Comparison of ENCODE assay signal across 1 cellular context in the genomic region with DNA sequence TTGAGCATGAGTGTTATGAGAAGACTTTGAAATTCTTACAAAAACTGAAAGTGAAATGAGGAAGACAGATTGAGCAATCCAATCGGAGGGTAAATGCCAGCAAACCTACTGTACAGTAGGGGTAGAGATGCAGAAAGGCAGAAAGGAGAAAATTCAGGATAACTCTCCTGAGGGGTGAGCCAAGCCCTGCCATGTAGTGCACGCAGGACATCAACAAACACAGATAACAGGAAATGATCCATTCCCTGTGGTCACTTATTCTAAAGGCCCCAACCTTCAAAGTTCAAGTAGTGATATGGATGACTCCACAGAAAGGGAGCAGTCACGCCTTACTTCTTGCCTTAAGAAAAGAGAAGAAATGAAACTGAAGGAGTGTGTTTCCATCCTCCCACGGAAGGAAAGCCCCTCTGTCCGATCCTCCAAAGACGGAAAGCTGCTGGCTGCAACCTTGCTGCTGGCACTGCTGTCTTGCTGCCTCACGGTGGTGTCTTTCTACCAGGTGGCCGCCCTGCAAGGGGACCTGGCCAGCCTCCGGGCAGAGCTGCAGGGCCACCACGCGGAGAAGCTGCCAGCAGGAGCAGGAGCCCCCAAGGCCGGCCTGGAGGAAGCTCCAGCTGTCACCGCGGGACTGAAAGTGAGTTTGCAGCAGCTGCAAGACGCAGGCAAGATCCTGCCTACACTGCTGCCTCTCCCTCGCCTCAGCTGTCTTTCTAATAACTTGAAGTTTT.
TF ChIP-seq lines count a peak whose summit lies in the region.

A gene with protein sequence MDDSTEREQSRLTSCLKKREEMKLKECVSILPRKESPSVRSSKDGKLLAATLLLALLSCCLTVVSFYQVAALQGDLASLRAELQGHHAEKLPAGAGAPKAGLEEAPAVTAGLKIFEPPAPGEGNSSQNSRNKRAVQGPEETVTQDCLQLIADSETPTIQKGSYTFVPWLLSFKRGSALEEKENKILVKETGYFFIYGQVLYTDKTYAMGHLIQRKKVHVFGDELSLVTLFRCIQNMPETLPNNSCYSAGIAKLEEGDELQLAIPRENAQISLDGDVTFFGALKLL (plus strand): TSS at position 118 of the 728 bp plus-strand sequence. CDS start 178 bp downstream, at position 296.

TF ChIP-seq in HepG2, 621 proteins besides CTCF, POLR2A, EP300 and RAD21 (continued from another document):
- TF ChIP-seq CEBPB (IDR thresholded peaks at IDR 0.05; ENCODE audit: borderline replicate concordance, low read depth, low read length), result peak; percentile 59; the same call in 1 of the 2 replicates
- TF ChIP-seq, protein P1, sequence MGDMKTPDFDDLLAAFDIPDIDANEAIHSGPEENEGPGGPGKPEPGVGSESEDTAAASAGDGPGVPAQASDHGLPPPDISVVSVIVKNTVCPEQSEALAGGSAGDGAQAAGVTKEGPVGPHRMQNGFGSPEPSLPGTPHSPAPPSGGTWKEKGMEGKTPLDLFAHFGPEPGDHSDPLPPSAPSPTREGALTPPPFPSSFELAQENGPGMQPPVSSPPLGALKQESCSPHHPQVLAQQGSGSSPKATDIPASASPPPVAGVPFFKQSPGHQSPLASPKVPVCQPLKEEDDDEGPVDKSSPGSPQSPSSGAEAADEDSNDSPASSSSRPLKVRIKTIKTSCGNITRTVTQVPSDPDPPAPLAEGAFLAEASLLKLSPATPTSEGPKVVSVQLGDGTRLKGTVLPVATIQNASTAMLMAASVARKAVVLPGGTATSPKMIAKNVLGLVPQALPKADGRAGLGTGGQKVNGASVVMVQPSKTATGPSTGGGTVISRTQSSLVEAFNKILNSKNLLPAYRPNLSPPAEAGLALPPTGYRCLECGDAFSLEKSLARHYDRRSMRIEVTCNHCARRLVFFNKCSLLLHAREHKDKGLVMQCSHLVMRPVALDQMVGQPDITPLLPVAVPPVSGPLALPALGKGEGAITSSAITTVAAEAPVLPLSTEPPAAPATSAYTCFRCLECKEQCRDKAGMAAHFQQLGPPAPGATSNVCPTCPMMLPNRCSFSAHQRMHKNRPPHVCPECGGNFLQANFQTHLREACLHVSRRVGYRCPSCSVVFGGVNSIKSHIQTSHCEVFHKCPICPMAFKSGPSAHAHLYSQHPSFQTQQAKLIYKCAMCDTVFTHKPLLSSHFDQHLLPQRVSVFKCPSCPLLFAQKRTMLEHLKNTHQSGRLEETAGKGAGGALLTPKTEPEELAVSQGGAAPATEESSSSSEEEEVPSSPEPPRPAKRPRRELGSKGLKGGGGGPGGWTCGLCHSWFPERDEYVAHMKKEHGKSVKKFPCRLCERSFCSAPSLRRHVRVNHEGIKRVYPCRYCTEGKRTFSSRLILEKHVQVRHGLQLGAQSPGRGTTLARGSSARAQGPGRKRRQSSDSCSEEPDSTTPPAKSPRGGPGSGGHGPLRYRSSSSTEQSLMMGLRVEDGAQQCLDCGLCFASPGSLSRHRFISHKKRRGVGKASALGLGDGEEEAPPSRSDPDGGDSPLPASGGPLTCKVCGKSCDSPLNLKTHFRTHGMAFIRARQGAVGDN (CRISPR knock-in tag; IDR thresholded peaks at IDR 0.05), result peak; percentile 42; the same call in 1 of the 2 replicates
